ENCODE assay signal across 7 cellular contexts in the genomic region with DNA sequence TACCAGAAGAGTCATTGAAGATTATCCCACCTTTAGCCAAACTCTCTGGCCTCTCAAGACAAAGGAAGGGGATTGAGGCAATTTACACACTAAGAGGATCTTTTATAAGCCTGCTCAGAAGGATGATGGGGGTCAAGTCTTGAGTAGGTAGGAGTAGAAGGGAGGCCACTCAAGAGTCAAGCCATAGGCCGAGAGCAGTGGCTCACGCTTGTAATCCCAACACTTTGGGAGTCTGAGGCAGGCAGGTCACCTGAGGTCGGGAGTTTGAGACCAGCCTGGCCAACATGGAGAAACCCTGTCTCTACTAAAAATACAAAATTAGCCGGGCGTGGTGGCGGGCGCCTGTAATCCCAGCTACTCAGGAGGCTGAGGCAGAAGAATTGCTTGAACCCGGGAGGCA. TPM values are rescaled to one million over a fixed set of nuclear protein-coding genes. Genes with fewer than 3 reads are reported as not detected.
DNase-seq lines count a peak whose midpoint lies in the region; TF ChIP-seq lines count a peak whose summit lies in the region.
"Not testable (repeated sequence)": the region's sequence is repeated elsewhere in the genome, so short reads cannot be mapped to it uniquely, and the experiment has no call there.
"Had no signal": no experiment of that assay in that cellular context is flagged by ENCODE, and none has a peak within 500 bp of the region (broad histone marks: within the 10 kb centered on the region; RNA-seq: fewer than 3 reads in every experiment).

No MANE protein-coding gene starts in this region.

- H3K27ac Mint-ChIP-seq in endodermal cell = peak overlapping the region; percentile 40

- 96% methylated on average over 3 to 8 of the region's 8 CpGs for WGBS in endodermal cell (ENCODE audit: insufficient coverage in 1 of 2, insufficient read length in 1 of 2), 2 experiments

- peaks cover 30% of the 10 kb centered on the region for H3K4me1 Mint-ChIP-seq in endodermal cell

- H3K4me3 Mint-ChIP-seq in endodermal cell = not testable (repeated sequence)

- H3K4me1 ChIP-seq in NT2/D1 (ENCODE audit: insufficient read depth, insufficient read length); endodermal cell (ENCODE audit: control insufficient read depth, insufficient read depth, low read length): not testable (repeated sequence)

- not testable (repeated sequence) for TF ChIP-seq CTCF in endodermal cell (conservative IDR thresholded peaks at IDR 0.05)

- not testable (repeated sequence) for H3K9me3 Mint-ChIP-seq in endodermal cell

- H3K36me3 Mint-ChIP-seq in endodermal cell (ENCODE audit: low read depth) = not testable (repeated sequence)

- not testable (repeated sequence) for H3K27me3 Mint-ChIP-seq in endodermal cell (ENCODE audit: insufficient read depth)

- H3K36me3 ChIP-seq in NT2/D1 (ENCODE audit: insufficient read depth, insufficient read length, low read length); endodermal cell (ENCODE audit: control insufficient read depth, insufficient read depth, low read length): not testable (repeated sequence)

- H3K27ac ChIP-seq in endodermal cell (ENCODE audit: low read depth, low read length) = not testable (repeated sequence)

- DNase-seq in NCI-H82 (lab: John Stamatoyannopoulos, UW) (peak; percentile 73), NT2/D1 (ENCODE audit: low read depth, low spot score) (peak; percentile 42), mesenteric fat pad (ENCODE audit: low spot score) (peak; percentile 20)
- DNase-seq in endodermal cell = not testable (repeated sequence)

- H3K9ac ChIP-seq in NT2/D1 (ENCODE audit: insufficient read length, low read depth); endodermal cell (ENCODE audit: extremely low read depth, low read length, poor library complexity, severe bottlenecking): not testable (repeated sequence)

- H3K27me3 ChIP-seq in NT2/D1 (ENCODE audit: insufficient read depth, insufficient read length); endodermal cell (ENCODE audit: control insufficient read depth, insufficient read depth, low read length, poor library complexity, severe bottlenecking): not testable (repeated sequence)

- not testable (repeated sequence) for H3K9me3 ChIP-seq in NT2/D1 (ENCODE audit: insufficient read depth, low read length)
- peaks cover 13% of the 10 kb centered on the region for H3K9me3 ChIP-seq in endodermal cell (ENCODE audit: control insufficient read depth, low read length)

- H3K4me3 ChIP-seq in NT2/D1 (ENCODE audit: insufficient read length, low read depth); endodermal cell (ENCODE audit: low read length): not testable (repeated sequence)

RNA-seq across cellular contexts. Expression of a gene that starts 58.0 kb away (rescaled TPM):
- total RNA-seq in endodermal cell = 10 to 100 TPM; 75.3 to 85.3 TPM
- 70.6 TPM for polyA plus RNA-seq in endodermal cell (2013, experiment 1 of 2)
- polyA plus RNA-seq in endodermal cell (2013, experiment 2 of 2) = 61.4 TPM
- total RNA-seq in mesenteric fat pad = 33.1 TPM
- total RNA-seq: G401 had no signal
- polyA plus RNA-seq: CD14-positive monocyte; CD4-positive, CD25-positive, alpha-beta regulatory T cell had no signal
